9 cellular contexts compared by ENCODE assay signal in the genomic region with DNA sequence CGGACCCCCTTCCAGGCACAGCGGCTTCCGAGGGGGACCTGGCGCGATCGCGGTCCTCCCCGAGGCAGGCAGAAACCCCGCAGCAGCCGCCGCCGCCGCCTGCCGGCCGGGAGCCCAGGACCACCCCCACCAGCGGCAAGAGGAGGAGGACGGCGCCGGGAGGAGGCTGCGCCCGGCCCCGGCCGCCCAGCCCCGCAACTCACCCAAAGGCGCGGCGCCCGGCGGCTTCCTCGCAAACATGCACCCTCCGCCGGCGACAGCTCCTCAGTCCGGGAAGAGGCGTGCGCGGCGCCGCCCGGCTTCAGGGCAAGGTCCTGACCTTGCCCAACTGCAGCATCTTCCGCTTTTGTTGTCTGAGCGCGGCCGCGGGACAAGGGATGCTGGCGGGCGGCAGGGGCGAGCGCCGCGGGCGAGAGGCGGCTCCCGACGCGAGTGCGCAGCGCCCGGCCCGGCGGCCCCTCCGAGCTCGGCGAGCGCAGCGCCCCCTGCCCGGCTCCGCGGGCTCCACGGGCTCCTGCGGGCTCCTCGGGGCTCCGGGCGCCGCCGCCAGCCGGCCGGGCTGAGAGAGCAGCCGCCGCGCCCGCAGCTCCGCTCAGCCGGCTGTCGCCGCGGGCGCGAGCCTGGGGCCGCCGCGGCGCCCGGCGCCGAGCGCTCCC. TPM values are rescaled to one million over a fixed set of nuclear protein-coding genes. Genes with fewer than 3 reads are reported as not detected.
DNase-seq lines count a peak whose midpoint lies in the region; ATAC-seq and TF ChIP-seq lines count a peak whose summit lies in the region.
"Had no signal": no experiment of that assay in that cellular context is flagged by ENCODE, and none has a peak within 500 bp of the region (broad histone marks: within the 10 kb centered on the region; RNA-seq: fewer than 3 reads in every experiment).

No MANE protein-coding gene starts in this region.

- H3K27ac ChIP-seq in body of pancreas = peak overlapping the region; percentile 85 to 96 (median 90)
- peak overlapping the region; percentile 81 for H3K27ac ChIP-seq in layer of hippocampus (ENCODE audit: low read depth, low read length)
- H3K27ac ChIP-seq in transverse colon = no peak overlapping the region

- H3K36me3 ChIP-seq in body of pancreas (replicated peaks in 1 of 2; ENCODE audit: insufficient read depth in 1 of 2, low read depth in 2 of 2) (no peaks in the 10 kb centered on the region), transverse colon (no peaks in the 10 kb centered on the region)

- POLR2A ChIA-PET in naive thymus-derived CD8-positive, alpha-beta T cell (lab: Charles Lee) = no interaction called here

- H3K4me1 Mint-ChIP-seq in naive thymus-derived CD8-positive, alpha-beta T cell = peaks cover 0 to 8% (median 3%) of the 10 kb centered on the region in 4 donors

- no peaks in the 10 kb centered on the region for H3K9me3 ChIP-seq in body of pancreas
- H3K9me3 ChIP-seq in transverse colon = no peaks in the 10 kb centered on the region

- intact Hi-C loops in body of pancreas (cut with DNase I) = no loop called here
- intact Hi-C loops in transverse colon (cut with DNase I; ENCODE audit: low total_unique reads) = no loop called here

- TF ChIP-seq EP300 in transverse colon (IDR thresholded peaks at IDR 0.05; ENCODE audit: low read depth) = no peak

- peaks cover 0 to 6% (median 3%) of the 10 kb centered on the region in 3 donors for H3K36me3 Mint-ChIP-seq in naive thymus-derived CD8-positive, alpha-beta T cell

- H3K27me3 Mint-ChIP-seq in naive thymus-derived CD8-positive, alpha-beta T cell = peaks cover 31 to 52% (median 39%) of the 10 kb centered on the region in 5 donors

- in situ Hi-C loops in transverse colon (cut with MboI; ENCODE audit: low pct_ligation_motif_present in 1 of 4, low pct_unique_long_range_greater_than_20kb in 1 of 4, low sequenced_read_pairs in 3 of 4) = no loop called here

- TF ChIP-seq POLR2A in body of pancreas (IDR thresholded peaks at IDR 0.05) (peak in 2 of 3 donors; percentile 1 to 17), transverse colon (IDR thresholded peaks at IDR 0.05) (no peak)

- H3K4me3 Mint-ChIP-seq in naive thymus-derived CD8-positive, alpha-beta T cell = no peak overlapping the region

- no peak overlapping the region for H3K27ac Mint-ChIP-seq in naive thymus-derived CD8-positive, alpha-beta T cell

- ATAC-seq in body of pancreas = peak; percentile 80
- ATAC-seq in naive thymus-derived CD8-positive, alpha-beta T cell = no peak

- H3K9me3 Mint-ChIP-seq in naive thymus-derived CD8-positive, alpha-beta T cell = peaks cover 0 to 10% (median 1%) of the 10 kb centered on the region in 9 donors

- H3K4me1 ChIP-seq in body of pancreas (peaks cover 25% of the 10 kb centered on the region), transverse colon (peaks cover 0 to 8% (median 6%) of the 10 kb centered on the region in 4 donors)

- DNase-seq in NCI-H1436 (lab: John Stamatoyannopoulos, UW) (peak; percentile 20), NCI-H1436 treated with DMSO at 0.1 percent for 48 hours (lab: John Stamatoyannopoulos, UW) (no peak), HuH-7 (ENCODE audit: low spot score) (peak; percentile 56), body of pancreas (peak; percentile 57 to 75 (median 65)), transverse colon (no peak), NCI-H226 (no peak)
- DNase-seq in naive thymus-derived CD8-positive, alpha-beta T cell = no peak

- H3K27me3 ChIP-seq in body of pancreas = no peaks in the 10 kb centered on the region
- H3K27me3 ChIP-seq in layer of hippocampus (ENCODE audit: control insufficient read depth, insufficient read depth, low read length) = no peaks in the 10 kb centered on the region
- peaks cover 56% of the 10 kb centered on the region for H3K27me3 ChIP-seq in transverse colon

- WGBS in body of pancreas, 2 donors = 0% methylated on average over 81 of the region's 97 CpGs; no CpG with 5 or more reads in 1 of the 2 donors
- 7% methylated on average over 12 of the region's 97 CpGs; no CpG with 5 or more reads in 1 of the 2 donors for WGBS in transverse colon (ENCODE audit: low coverage in 1 of 2), 2 donors

- H3K4me3 ChIP-seq in body of pancreas (peak overlapping the region; percentile 86 to 88), transverse colon (peak overlapping the region in 3 of 4 donors; percentile 8 to 35 (median 33))

- peak in 6 of 7 experiments; percentile 6 to 79 (median 20) for TF ChIP-seq CTCF in body of pancreas (IDR thresholded peaks at IDR 0.05)
- TF ChIP-seq CTCF in transverse colon (IDR thresholded peaks at IDR 0.05) = no peak

RNA-seq across cellular contexts. Expression of a gene that starts 0.5 kb away (rescaled TPM):
- 10 to 100 TPM; 21.0 to 82.4 TPM for total RNA-seq in body of pancreas
- 1 to 10 TPM in 2 of 4 donors, not detected in 2; 1.9 to 2.1 TPM for total RNA-seq in transverse colon
- total RNA-seq in naive thymus-derived CD8-positive, alpha-beta T cell = not detected
- not detected for polyA plus RNA-seq in naive thymus-derived CD8-positive, alpha-beta T cell
- total RNA-seq: RPMI7951 had no signal

Comparison
In these comparisons a context has a peak if more than half of its experiments do, and no peak if none do; other contexts are left out.
1. DNase-seq: peak in NCI-H1436 (single experiment), HuH-7 (single experiment) and body of pancreas (4 of 4); none in NCI-H1436 treated with DMSO at 0.1 percent for 48 hours (single experiment), transverse colon (single experiment), NCI-H226 (single experiment) and naive thymus-derived CD8-positive, alpha-beta T cell (0 of 10).
2. H3K27ac ChIP-seq: peak in body of pancreas (4 of 4) and layer of hippocampus (single experiment); none in transverse colon (0 of 4).
3. CTCF ChIP-seq: peak in body of pancreas (6 of 7); none in transverse colon (0 of 5).
4. RNA of a gene that starts 0.5 kb away (total RNA-seq): 21.0 to 82.4 TPM in body of pancreas; 1.9 to 2.1 TPM in transverse colon and not detected in naive thymus-derived CD8-positive, alpha-beta T cell; every median in the first group is over 4 times any median in the second.